27 cellular contexts compared by ENCODE assay signal in the genomic region with DNA sequence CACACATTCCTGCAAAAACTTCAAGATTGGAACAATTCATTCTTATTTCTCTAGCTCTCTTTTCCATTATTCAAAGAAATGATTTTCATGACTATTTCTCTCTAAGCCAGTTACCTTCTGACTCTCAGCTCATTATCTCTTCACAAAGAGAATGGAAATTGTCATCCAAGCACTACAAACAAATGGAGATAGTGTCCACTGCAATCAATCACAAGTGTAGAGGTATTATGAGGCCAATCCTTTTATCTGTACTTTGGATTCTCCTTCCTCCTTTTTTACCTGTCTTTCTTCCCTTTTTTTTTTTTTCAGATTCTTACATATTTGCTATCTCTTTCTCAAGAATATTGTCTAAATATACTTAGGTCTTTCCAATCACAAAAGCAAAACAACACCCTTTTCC.
"Had no signal": no experiment of that assay in that cellular context is flagged by ENCODE, and none has a peak within 500 bp of the region (broad histone marks: within the 10 kb centered on the region; RNA-seq: fewer than 3 reads in every experiment).

No MANE protein-coding gene starts in this region.

- H3K27me3 ChIP-seq: stomach, suprapubic skin, testis, thyroid gland, tibial artery, tibial nerve, transverse colon, upper lobe of left lung, upper lobe of right lung, uterus, vagina had no signal

- ATAC-seq: stimulated activated effector memory CD8-positive, alpha-beta T cell treated with anti-CD3 and anti-CD28 coated beads, Interleukin-12 subunit alpha, Interleukin-12 subunit beta, amount 100 ng/mL, for 72 hours; stimulated activated memory B cell treated with anti-CD40 and anti-IgM and Interleukin-4, amounts not matched to agents 10 μg/mL and 1 μg/mL and 100 μg/mL, for 72 hours; stimulated activated naive B cell treated with anti-CD40 and anti-IgM and Interleukin-4, amounts not matched to agents 10 μg/mL and 1 μg/mL and 100 μg/mL, for 72 hours; stimulated activated naive CD8-positive, alpha-beta T cell treated with anti-CD3 and anti-CD28 coated beads, Interleukin-15, amount 100 ng/mL, for 72 hours; stimulated activated naive CD8-positive, alpha-beta T cell treated with anti-CD3 and anti-CD28 coated beads, Interleukin-15, Interleukin-2, amounts not matched to agents 100 U/mL and 50 U/mL, for 24 hours; upper lobe of right lung had no signal

- FAIRE-seq: urothelium cell line had no signal

- H3K4me3 ChIP-seq: stomach, suprapubic skin, testis, thoracic aorta, thyroid gland, tibial artery, tibial nerve, transverse colon, upper lobe of left lung, upper lobe of right lung, uterus, vagina had no signal

- DNase-seq: stimulated activated CD4-positive, alpha-beta T cell treated with anti-CD3 and anti-CD28 coated beads, Interleukin-2, amount 100 ng/mL, for 48 hours; stimulated activated CD4-positive, alpha-beta T cell treated with anti-CD3 and anti-CD28 coated beads, Interleukin-4, amount 100 ng/mL, for 1 hour; stimulated activated CD4-positive, alpha-beta T cell treated with anti-CD3 and anti-CD28 coated beads, Interleukin-4, amount 100 ng/mL, for 24 hours; stimulated activated CD4-positive, alpha-beta T cell treated with anti-CD3 and anti-CD28 coated beads, Interleukin-4, amount 100 ng/mL, for 4 hours; stimulated activated CD8-positive, alpha-beta memory T cell treated with anti-CD3 and anti-CD28 coated beads, Interleukin-4, amount 100 ng/mL, for 48 hours; stimulated activated naive B cell treated with anti-CD40 and anti-IgM and Interleukin-4, amounts not matched to agents 10 μg/mL and 1 μg/mL and 100 μg/mL, for 72 hours; stimulated activated naive CD4-positive, alpha-beta T cell; stimulated activated naive CD4-positive, alpha-beta T cell treated with Interleukin-2 at 50 U/mL for 16 hours; stimulated activated naive CD8-positive, alpha-beta T cell treated with anti-CD3 and anti-CD28 coated beads, Interleukin-15, amount 100 ng/mL, for 72 hours; stimulated activated naive CD8-positive, alpha-beta T cell treated with anti-CD3 and anti-CD28 coated beads, Interleukin-15, Interleukin-2, amounts not matched to agents 100 U/mL and 50 U/mL, for 24 hours; stomach; substantia nigra; testis; thyroid gland; tibial artery; transverse colon; trophoblast cell; upper lobe of left lung; upper lobe of right lung; uterus had no signal

- H3K9me3 ChIP-seq: stomach, suprapubic skin, testis, thoracic aorta, thyroid gland, tibial artery, tibial nerve, transverse colon, upper lobe of left lung, upper lobe of right lung, uterus, vagina had no signal

- H3K4me1 ChIP-seq: stomach, suprapubic skin, testis, thyroid gland, tibial artery, tibial nerve, upper lobe of left lung, upper lobe of right lung, uterus, vagina had no signal

- H3K36me3 ChIP-seq: stomach, suprapubic skin, thoracic aorta, thyroid gland, tibial artery, tibial nerve, transverse colon, upper lobe of left lung, upper lobe of right lung, uterus, vagina had no signal

- H3K27ac ChIP-seq: stomach, suprapubic skin, testis, thoracic aorta, thyroid gland, tibial artery, tibial nerve, transverse colon, upper lobe of left lung, upper lobe of right lung, uterus, vagina had no signal
